22 cellular contexts compared by ENCODE assay signal in the genomic region with DNA sequence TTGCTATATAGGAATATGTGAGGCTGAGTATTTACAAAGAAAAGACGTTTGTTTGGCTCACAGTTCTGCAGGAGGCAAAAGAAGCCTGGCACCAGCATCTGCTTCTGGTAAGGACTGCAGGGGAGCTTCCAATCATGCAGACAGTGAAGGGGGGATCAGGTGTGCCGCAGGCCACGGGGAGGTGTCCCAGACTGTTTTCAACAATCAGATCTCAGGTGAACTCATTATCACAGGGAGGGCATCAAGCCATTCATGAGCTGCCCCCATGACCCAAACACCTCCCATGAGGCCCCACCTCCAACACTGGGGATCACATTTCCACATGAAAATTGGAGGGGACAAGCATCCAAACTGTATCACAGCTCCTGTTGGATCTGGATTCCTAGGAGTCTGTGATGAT. TPM values are rescaled to one million over a fixed set of nuclear protein-coding genes. Genes with fewer than 3 reads are reported as not detected.
DNase-seq lines count a peak whose midpoint lies in the region; ATAC-seq and TF ChIP-seq lines count a peak whose summit lies in the region.
"Had no signal": no experiment of that assay in that cellular context is flagged by ENCODE, and none has a peak within 500 bp of the region (broad histone marks: within the 10 kb centered on the region; RNA-seq: fewer than 3 reads in every experiment).

No MANE protein-coding gene starts in this region.

- H3K4me3 Mint-ChIP-seq in chondrocyte (ENCODE audit: unreplicated experiment) (no peak overlapping the region), nephron progenitor cell (no peak overlapping the region)
- no peak overlapping the region for H3K4me3 Mint-ChIP-seq in activated T-helper 2 cell treated with anti-CD3 and anti-CD28 coated beads, Interferon-gamma antibody, Interleukin-2, Interleukin-4, amounts not matched to agents 10 μg/mL and 5 μg/mL and 100 μg/mL, durations not matched to agents 14 hours and 24 hours and 36 hours (ENCODE audit: low read depth)

- intact Hi-C loops in upper lobe of right lung (cut with DNase I), result no loop called here
- intact Hi-C loops in activated T-helper 2 cell treated with anti-CD3 and anti-CD28 coated beads, Interferon-gamma antibody, Interleukin-2, Interleukin-4, amounts not matched to agents 10 μg/mL and 5 μg/mL and 100 μg/mL, durations not matched to agents 14 hours and 24 hours and 36 hours (cut with micrococcal nuclease), result no loop called here

- no peaks in the 10 kb centered on the region for H3K9me3 Mint-ChIP-seq in chondrocyte (ENCODE audit: low read depth)
- no peaks in the 10 kb centered on the region for H3K9me3 Mint-ChIP-seq in activated T-helper 2 cell treated with anti-CD3 and anti-CD28 coated beads, Interferon-gamma antibody, Interleukin-2, Interleukin-4, amounts not matched to agents 10 μg/mL and 5 μg/mL and 100 μg/mL, durations not matched to agents 14 hours and 24 hours and 36 hours
- no peaks in the 10 kb centered on the region for H3K9me3 Mint-ChIP-seq in nephron progenitor cell

- no peaks in the 10 kb centered on the region for H3K36me3 ChIP-seq in upper lobe of right lung

- H3K27ac Mint-ChIP-seq in chondrocyte (ENCODE audit: unreplicated experiment) (no peak overlapping the region), nephron progenitor cell (no peak overlapping the region)
- no peak overlapping the region for H3K27ac Mint-ChIP-seq in activated T-helper 2 cell treated with anti-CD3 and anti-CD28 coated beads, Interferon-gamma antibody, Interleukin-2, Interleukin-4, amounts not matched to agents 10 μg/mL and 5 μg/mL and 100 μg/mL, durations not matched to agents 14 hours and 24 hours and 36 hours

- H3K27me3 Mint-ChIP-seq in chondrocyte (ENCODE audit: low read depth) (no peaks in the 10 kb centered on the region), nephron progenitor cell (ENCODE audit: low read depth, poor library complexity) (peaks cover 9% of the 10 kb centered on the region)
- peaks cover 2% of the 10 kb centered on the region for H3K27me3 Mint-ChIP-seq in activated T-helper 2 cell treated with anti-CD3 and anti-CD28 coated beads, Interferon-gamma antibody, Interleukin-2, Interleukin-4, amounts not matched to agents 10 μg/mL and 5 μg/mL and 100 μg/mL, durations not matched to agents 14 hours and 24 hours and 36 hours (ENCODE audit: low read depth)

- no peaks in the 10 kb centered on the region for H3K9me3 ChIP-seq in upper lobe of right lung

- H3K27me3 ChIP-seq in upper lobe of right lung, result no peaks in the 10 kb centered on the region

- no peak overlapping the region for H3K27ac ChIP-seq in upper lobe of right lung
- H3K27ac ChIP-seq: C4-2B, HL-60 had no signal

- no peak for ATAC-seq in upper lobe of right lung
- ATAC-seq in HG02571 (IDR thresholded peaks at IDR 0.05; ENCODE audit: unreplicated experiment), result no peak

- no peak overlapping the region for H3K4me3 ChIP-seq in upper lobe of right lung

- H3K4me1 ChIP-seq in upper lobe of right lung, result peaks cover 13% of the 10 kb centered on the region

- H3K36me3 Mint-ChIP-seq in chondrocyte (ENCODE audit: low read depth) (peaks cover 6% of the 10 kb centered on the region), nephron progenitor cell (ENCODE audit: low read depth) (no peaks in the 10 kb centered on the region)
- H3K36me3 Mint-ChIP-seq in activated T-helper 2 cell treated with anti-CD3 and anti-CD28 coated beads, Interferon-gamma antibody, Interleukin-2, Interleukin-4, amounts not matched to agents 10 μg/mL and 5 μg/mL and 100 μg/mL, durations not matched to agents 14 hours and 24 hours and 36 hours (ENCODE audit: low read depth), result no peaks in the 10 kb centered on the region

- H3K4me1 Mint-ChIP-seq in chondrocyte (ENCODE audit: low read depth) (no peaks in the 10 kb centered on the region), nephron progenitor cell (peaks cover 19% of the 10 kb centered on the region)
- H3K4me1 Mint-ChIP-seq in activated T-helper 2 cell treated with anti-CD3 and anti-CD28 coated beads, Interferon-gamma antibody, Interleukin-2, Interleukin-4, amounts not matched to agents 10 μg/mL and 5 μg/mL and 100 μg/mL, durations not matched to agents 14 hours and 24 hours and 36 hours (ENCODE audit: low read depth), result peaks cover 9% of the 10 kb centered on the region

- TF ChIP-seq CTCF in chondrocyte (IDR thresholded peaks at IDR 0.05) (no peak), upper lobe of right lung (IDR thresholded peaks at IDR 0.05) (no peak), nephron progenitor cell (IDR thresholded peaks at IDR 0.05) (no peak)

- peak; percentile 56 for DNase-seq in activated effector memory CD4-positive, alpha-beta T cell treated with anti-CD3 and anti-CD28 coated beads, Interleukin-2, amount 50 U/mL, for 16 hours
- no peak for DNase-seq in activated effector memory CD4-positive, alpha-beta T cell treated with Interleukin-2 at 50 U/mL for 16 hours
- peak; percentile 80 for DNase-seq in NCI-H2171 treated with DMSO at 0.1 percent for 48 hours (lab: John Stamatoyannopoulos, UW)
- DNase-seq in chondrocyte (ENCODE audit: low spot score), result peak; percentile 14
- DNase-seq in upper lobe of right lung, result peak; percentile 34
- no peak for DNase-seq in activated T-helper 2 cell treated with anti-CD3 and anti-CD28 coated beads, Interferon-gamma antibody, Interleukin-2, Interleukin-4, amounts not matched to agents 10 μg/mL and 5 μg/mL and 100 μg/mL, durations not matched to agents 14 hours and 24 hours and 36 hours (ENCODE audit: low spot score)
- DNase-seq in nephron progenitor cell, result no peak
- DNase-seq: GDM1, GOT3, KBM-7, MM.1S, NCI-H1048, NCI-H146, NCI-H2029 treated with DMSO at 0.1 percent for 48 hours, NCI-H226, NCI-H510A treated with DMSO at 0.1 percent for 48 hours, NCI-H774, OCI-M1, SHP77 had no signal

RNA-seq across cellular contexts. Expression of a gene that starts 30.4 kb away (rescaled TPM):
- total RNA-seq in chondrocyte (0.58 to 1.1 TPM (median 1.1 TPM) in 3 replicates), upper lobe of right lung (38.7 TPM)
- total RNA-seq in activated T-helper 2 cell treated with anti-CD3 and anti-CD28 coated beads, Interferon-gamma antibody, Interleukin-2, Interleukin-4, amounts not matched to agents 10 μg/mL and 5 μg/mL and 100 μg/mL, durations not matched to agents 14 hours and 24 hours and 36 hours, result 37.7 and 41.5 TPM in 2 replicates

RNA-seq across cellular contexts. Expression of a gene that starts 43.0 kb away (rescaled TPM):
- 10.1 to 17.4 TPM (median 10.2 TPM) in 3 replicates for total RNA-seq in chondrocyte
- 20.0 TPM for total RNA-seq in upper lobe of right lung
- total RNA-seq in activated T-helper 2 cell treated with anti-CD3 and anti-CD28 coated beads, Interferon-gamma antibody, Interleukin-2, Interleukin-4, amounts not matched to agents 10 μg/mL and 5 μg/mL and 100 μg/mL, durations not matched to agents 14 hours and 24 hours and 36 hours, result 0.87 and 0.96 TPM in 2 replicates

Comparison
In these comparisons a context has a peak if more than half of its experiments do, and no peak if none do; other contexts are left out.
1. DNase-seq: peak in activated effector memory CD4-positive, alpha-beta T cell treated with anti-CD3 and anti-CD28 coated beads, Interleukin-2, amount 50 U/mL, for 16 hours (single experiment), NCI-H2171 treated with DMSO at 0.1 percent for 48 hours (single experiment), chondrocyte (single experiment) and upper lobe of right lung (single experiment); none in activated effector memory CD4-positive, alpha-beta T cell treated with Interleukin-2 at 50 U/mL for 16 hours (single experiment), activated T-helper 2 cell treated with anti-CD3 and anti-CD28 coated beads, Interferon-gamma antibody, Interleukin-2, Interleukin-4, amounts not matched to agents 10 μg/mL and 5 μg/mL and 100 μg/mL, durations not matched to agents 14 hours and 24 hours and 36 hours (single experiment) and nephron progenitor cell (single experiment).
2. RNA of a gene that starts 30.4 kb away (total RNA-seq): 37.7 to 41.5 TPM in activated T-helper 2 cell treated with anti-CD3 and anti-CD28 coated beads, Interferon-gamma antibody, Interleukin-2, Interleukin-4, amounts not matched to agents 10 μg/mL and 5 μg/mL and 100 μg/mL, durations not matched to agents 14 hours and 24 hours and 36 hours and 38.7 TPM in upper lobe of right lung (single experiment); 0.58 to 1.1 TPM in chondrocyte; every median in the first group is over 10 times any median in the second.